In the genomic region with DNA sequence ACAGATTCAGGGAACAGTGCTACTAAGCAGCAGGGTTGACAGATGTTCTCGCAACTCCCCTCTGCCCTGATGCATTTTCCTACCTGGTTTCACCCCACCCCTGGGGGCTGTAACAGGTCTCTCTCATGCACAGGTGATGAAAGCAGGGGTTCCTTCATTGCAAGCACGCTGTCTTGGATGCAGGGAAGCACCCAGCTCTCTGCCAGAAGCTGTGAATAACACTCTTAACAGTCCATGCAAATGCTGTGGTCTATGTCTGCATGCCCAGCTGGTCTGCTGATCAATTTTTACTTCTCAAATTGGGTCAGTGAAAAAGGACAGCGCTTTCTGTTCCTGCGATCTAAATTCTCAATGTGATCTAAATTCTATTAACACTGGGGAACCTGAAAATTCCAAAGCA, we compare ENCODE assay signal across 24 cellular contexts.
"Had no signal": no experiment of that assay in that cellular context is flagged by ENCODE, and none has a peak within 500 bp of the region (broad histone marks: within the 10 kb centered on the region; RNA-seq: fewer than 3 reads in every experiment).

No MANE protein-coding gene starts in this region.

- H3K36me3 Mint-ChIP-seq: activated CD8-positive, alpha-beta memory T cell treated with anti-CD3 and anti-CD28 coated beads, Interleukin-2, amount 10 ng/mL, durations not matched to agents 7 days and 5 days; activated naive CD8-positive, alpha-beta T cell treated with anti-CD3 and anti-CD28 coated beads for 36 hours had no signal

- DNase-seq: activated CD4-positive, alpha-beta T cell treated with anti-CD3 and anti-CD28 coated beads for 48 hours; activated CD4-positive, alpha-beta T cell treated with anti-CD3 and anti-CD28 coated beads, Interleukin-2, amount 50 U/mL, for 4 hours; activated CD4-positive, CD25-positive, alpha-beta regulatory T cell treated with anti-CD3 and anti-CD28 coated beads, Interleukin-2, amount 50 U/mL, for 72 hours; activated CD8-positive, alpha-beta memory T cell treated with anti-CD3 and anti-CD28 coated beads, Interleukin-2, amount 10 ng/mL, durations not matched to agents 7 days and 5 days; activated gamma-delta T cell; activated naive CD4-positive, alpha-beta T cell treated with anti-CD3 and anti-CD28 coated beads for 36 hours; activated naive CD8-positive, alpha-beta T cell treated with anti-CD3 and anti-CD28 coated beads for 36 hours; activated T-cell treated with anti-CD3 and anti-CD28 coated beads, Interleukin-2, amount 50 U/mL, for 4 hours; brain microvascular endothelial cell; Kasumi-1; NCI-H1048; NCI-H146; NCI-H1930; NCI-H2171; NCI-H2227 treated with DMSO at 0.1 percent for 48 hours; NCI-H69; SHP77 treated with DMSO at 0.1 percent for 48 hours; T-helper 17 cell; T-helper 9 cell had no signal

- ATAC-seq: activated CD8-positive, alpha-beta memory T cell treated with anti-CD3 and anti-CD28 coated beads, Interleukin-2, amount 10 ng/mL, durations not matched to agents 7 days and 5 days; activated T-cell treated with anti-CD3 and anti-CD28 coated beads, Interleukin-2, amount 50 U/mL, for 4 hours; activated T-helper 17 cell treated with anti-CD3 and anti-CD28 coated beads, Interleukin-2, amount 50 U/mL, for 72 hours; K562; T-helper 17 cell; WTC11 had no signal

- H3K36me3 ChIP-seq: brain microvascular endothelial cell, cardiac muscle cell had no signal

- H3K27ac ChIP-seq: brain microvascular endothelial cell, cardiac muscle cell had no signal

- H3K4me3 ChIP-seq: cardiac muscle cell, K562 had no signal

- H3K27me3 ChIP-seq: brain microvascular endothelial cell, cardiac muscle cell had no signal

- H3K27ac Mint-ChIP-seq: activated CD8-positive, alpha-beta memory T cell treated with anti-CD3 and anti-CD28 coated beads, Interleukin-2, amount 10 ng/mL, durations not matched to agents 7 days and 5 days; activated naive CD4-positive, alpha-beta T cell treated with anti-CD3 and anti-CD28 coated beads for 36 hours; activated naive CD8-positive, alpha-beta T cell treated with anti-CD3 and anti-CD28 coated beads for 36 hours; activated T-helper 17 cell treated with anti-CD3 and anti-CD28 coated beads, Interleukin-2, amount 50 U/mL, for 72 hours; T-helper 17 cell; WTC11 had no signal

- H3K9me3 Mint-ChIP-seq: activated naive CD4-positive, alpha-beta T cell treated with anti-CD3 and anti-CD28 coated beads for 36 hours; activated naive CD8-positive, alpha-beta T cell treated with anti-CD3 and anti-CD28 coated beads for 36 hours; activated T-cell treated with anti-CD3 and anti-CD28 coated beads, Interleukin-2, amount 50 U/mL, for 4 hours; activated T-helper 17 cell treated with anti-CD3 and anti-CD28 coated beads, Interleukin-2, amount 50 U/mL, for 72 hours had no signal

- FAIRE-seq: K562, RCC 7860 had no signal
